8 cellular contexts compared by ENCODE assay signal in genomic region chr10:43137971-43138756, GRCh38. TPM values are rescaled to one million over a fixed set of nuclear protein-coding genes. Genes with fewer than 3 reads are reported as not detected.
A peak's percentile ranks its signal among the peaks of the same experiment; 100 is the strongest.
DNase-seq lines count a peak whose midpoint lies in the region; ATAC-seq and TF ChIP-seq lines count a peak whose summit lies in the region.

Gene CSGALNACT2, plus strand, starts transcription at chr10:43138445. Its CDS starts 16,705 bp downstream, at chr10:43155150.

- H3K9me3 Mint-ChIP-seq in endothelial cell (ENCODE audit: unreplicated experiment) (no peaks in the 10 kb centered on the region), mesothelial cell of epicardium (no peaks in the 10 kb centered on the region)

- H3K4me3 Mint-ChIP-seq in endothelial cell (ENCODE audit: unreplicated experiment) (peak within 1 kb of the TSS; percentile 96), mesothelial cell of epicardium (peak within 1 kb of the TSS; percentile 96)

- no peaks in the 10 kb centered on the region for H3K36me3 ChIP-seq in NT2/D1 (ENCODE audit: insufficient read depth, insufficient read length, low read length)

- no peaks in the 10 kb centered on the region for H3K4me1 ChIP-seq in NT2/D1 (ENCODE audit: insufficient read depth, insufficient read length)

- H3K4me1 Mint-ChIP-seq in endothelial cell (ENCODE audit: unreplicated experiment) (peaks cover 5% of the 10 kb centered on the region), mesothelial cell of epicardium (peaks cover 20% of the 10 kb centered on the region)

- H3K27me3 ChIP-seq in NT2/D1 (ENCODE audit: insufficient read depth, insufficient read length): no peaks in the 10 kb centered on the region

- peak; percentile 68 for ATAC-seq in GM19467 (IDR thresholded peaks at IDR 0.05; ENCODE audit: unreplicated experiment)

- H3K9ac ChIP-seq in NT2/D1 (ENCODE audit: insufficient read length, low read depth): peak within 1 kb of the TSS; percentile 89

- DNase-seq in CMK (ENCODE audit: low read depth) (peak; percentile 34), HPDE6-E6E7 (ENCODE audit: extremely low spot score) (peak; percentile 72), NT2/D1 (ENCODE audit: low read depth, low spot score) (no peak), endothelial cell (ENCODE audit: low spot score) (peak; percentile 47), mesothelial cell of epicardium (ENCODE audit: low spot score in 2 of 2, unreplicated experiment in 2 of 2) (peak; percentile 67 to 77)
- DNase-seq in activated CD8-positive, alpha-beta memory T cell treated with anti-CD3 and anti-CD28 coated beads, Interleukin-2, amount 50 U/mL, for 24 hours (ENCODE audit: extremely low read depth): peak; percentile 68
- DNase-seq in stimulated activated CD8-positive, alpha-beta memory T cell treated with anti-CD3 and anti-CD28 coated beads, Interleukin-15, amount 100 ng/mL, for 4 hours (ENCODE audit: low read depth in 2 of 2): peak; percentile 74 to 83

- H3K36me3 Mint-ChIP-seq in endothelial cell (ENCODE audit: low read depth, unreplicated experiment): no peaks in the 10 kb centered on the region
- H3K36me3 Mint-ChIP-seq in mesothelial cell of epicardium: no peaks in the 10 kb centered on the region

- H3K27me3 Mint-ChIP-seq in endothelial cell (ENCODE audit: unreplicated experiment) (peaks cover 8% of the 10 kb centered on the region), mesothelial cell of epicardium (ENCODE audit: low read depth) (no peaks in the 10 kb centered on the region)

- H3K4me3 ChIP-seq in NT2/D1 (ENCODE audit: insufficient read length, low read depth): peak within 1 kb of the TSS; percentile 81

- H3K27ac Mint-ChIP-seq in endothelial cell (ENCODE audit: unreplicated experiment) (peak within 1 kb of the TSS; percentile 66), mesothelial cell of epicardium (peak within 1 kb of the TSS; percentile 100)

- H3K9me3 ChIP-seq in NT2/D1 (ENCODE audit: insufficient read depth, low read length): no peaks in the 10 kb centered on the region

- TF ChIP-seq CTCF in endothelial cell (IDR thresholded peaks at IDR 0.05; ENCODE audit: unreplicated experiment): no peak
- TF ChIP-seq CTCF in mesothelial cell of epicardium (IDR thresholded peaks at IDR 0.05; ENCODE audit: unreplicated experiment): no peak

RNA-seq across cellular contexts. Expression of gene CSGALNACT2, which starts in this region (rescaled TPM):
- total RNA-seq in endothelial cell (ENCODE audit: unreplicated experiment) (3.8 TPM), mesothelial cell of epicardium (14.3 to 15.4 TPM (median 14.8 TPM) in 3 replicates)
